ENCODE assay signal across 8 cellular contexts in genomic region chr3:60517134-60517533, GRCh38.
"Had no signal": no experiment of that assay in that cellular context is flagged by ENCODE, and none has a peak within 500 bp of the region (broad histone marks: within the 10 kb centered on the region; RNA-seq: fewer than 3 reads in every experiment).

No MANE protein-coding gene starts in this region.

- H3K4me3 ChIP-seq: GM12878 had no signal

- DNase-seq: GDM1, GF-D8 had no signal

- ATAC-seq: GM12878 had no signal

- FAIRE-seq: G401.6, GM12878, GM12891, GM12892, GM18507, GM19239 had no signal
